19 cellular contexts compared by ENCODE assay signal in genomic region chr6:148723484-148723883, GRCh38. TPM values are rescaled to one million over a fixed set of nuclear protein-coding genes. Genes with fewer than 3 reads are reported as not detected.
DNase-seq lines count a peak whose midpoint lies in the region; TF ChIP-seq lines count a peak whose summit lies in the region.
"Had no signal": no experiment of that assay in that cellular context is flagged by ENCODE, and none has a peak within 500 bp of the region (broad histone marks: within the 10 kb centered on the region; RNA-seq: fewer than 3 reads in every experiment).

No MANE protein-coding gene starts in this region.

- H2BK12ac ChIP-seq in mesenchymal stem cell (ENCODE audit: low read length in 2 of 2): no peak overlapping the region

- no peak overlapping the region for H3K18ac ChIP-seq in mesenchymal stem cell (ENCODE audit: low read depth in 1 of 2, low read length in 2 of 2)

- H3K9ac ChIP-seq in mesenchymal stem cell (ENCODE audit: low read length): no peak overlapping the region

- no peak for TF ChIP-seq POLR2A in Peyer's patch (IDR thresholded peaks at IDR 0.05)
- TF ChIP-seq POLR2A in thyroid gland (IDR thresholded peaks at IDR 0.05): no peak

- no peak overlapping the region for H4K91ac ChIP-seq in mesenchymal stem cell (ENCODE audit: low read length)

- H3K4me2 ChIP-seq in mesenchymal stem cell (ENCODE audit: low read length, poor library complexity, severe bottlenecking): no peak overlapping the region

- no CpG with 5 or more reads among the region's 1 CpG for WGBS in mesenchymal stem cell
- WGBS in thyroid gland, 2 donors: 90 to 91% methylated on average over 1 of the region's 1 CpG

- H3K4me1 ChIP-seq in mesenchymal stem cell (ENCODE audit: control insufficient read depth, insufficient read depth, low read depth, low read length): peaks cover 3% of the 10 kb centered on the region
- H3K4me1 ChIP-seq in Peyer's patch: no peaks in the 10 kb centered on the region
- peaks cover 0 to 7% (median 0%) of the 10 kb centered on the region in 4 donors for H3K4me1 ChIP-seq in tibial artery
- H3K4me1 ChIP-seq in thyroid gland: no peaks in the 10 kb centered on the region
- H3K4me1 ChIP-seq: lower lobe of right lung had no signal

- no peaks in the 10 kb centered on the region for H3K79me1 ChIP-seq in mesenchymal stem cell (replicated peaks; ENCODE audit: low read length, poor library complexity, severe bottlenecking)

- peaks cover 16% of the 10 kb centered on the region for H3K9me3 ChIP-seq in mesenchymal stem cell (ENCODE audit: control insufficient read depth, low read length)
- H3K9me3 ChIP-seq in Peyer's patch: no peaks in the 10 kb centered on the region
- peaks cover 0 to 15% (median 0%) of the 10 kb centered on the region in 3 donors for H3K9me3 ChIP-seq in tibial artery
- H3K9me3 ChIP-seq in thyroid gland: no peaks in the 10 kb centered on the region

- no peak overlapping the region for H2BK5ac ChIP-seq in mesenchymal stem cell (ENCODE audit: low read depth, low read length, poor library complexity, severe bottlenecking)

- intact Hi-C loops in tibial artery (cut with DNase I; ENCODE audit: low total_unique reads): no loop called here
- intact Hi-C loops in thyroid gland (cut with DNase I): no loop called here

- H2AFZ ChIP-seq in mesenchymal stem cell (ENCODE audit: low read depth, low read length): no peak overlapping the region

- H3K36me3 ChIP-seq in mesenchymal stem cell (ENCODE audit: control insufficient read depth in 1 of 2, insufficient read depth in 2 of 2, low read depth in 1 of 2, low read length in 2 of 2) (no peaks in the 10 kb centered on the region), Peyer's patch (no peaks in the 10 kb centered on the region), tibial artery (no peaks in the 10 kb centered on the region), thyroid gland (no peaks in the 10 kb centered on the region)
- H3K36me3 ChIP-seq: lower lobe of right lung had no signal

- H3K27ac ChIP-seq in mesenchymal stem cell (ENCODE audit: low read length, poor library complexity, severe bottlenecking) (no peak overlapping the region), Peyer's patch (no peak overlapping the region), tibial artery (no peak overlapping the region), thyroid gland (no peak overlapping the region)
- H3K27ac ChIP-seq: lower lobe of right lung had no signal

- no peak overlapping the region for H2AK5ac ChIP-seq in mesenchymal stem cell (ENCODE audit: low read length, severe bottlenecking)

- TF ChIP-seq CTCF in cardiac fibroblast (IDR thresholded peaks at IDR 0.05; ENCODE audit: low read depth, low read length) (no peak), Peyer's patch (IDR thresholded peaks at IDR 0.05) (no peak), tibial artery (IDR thresholded peaks at IDR 0.05) (no peak), thyroid gland (IDR thresholded peaks at IDR 0.05) (no peak)

- H3K23ac ChIP-seq in mesenchymal stem cell (ENCODE audit: low read length in 2 of 2): no peak overlapping the region

- H3K4me3 ChIP-seq in cardiac fibroblast (replicated peaks in 1 of 2; ENCODE audit: low read depth in 2 of 2, low read length in 2 of 2): no peak overlapping the region
- no peak overlapping the region for H3K4me3 ChIP-seq in mesenchymal stem cell (ENCODE audit: insufficient read depth in 1 of 2, low read depth in 1 of 2, low read length in 2 of 2)
- no peak overlapping the region for H3K4me3 ChIP-seq in Peyer's patch
- H3K4me3 ChIP-seq in tibial artery: no peak overlapping the region
- H3K4me3 ChIP-seq in thyroid gland (replicated peaks in 1 of 3): no peak overlapping the region
- H3K4me3 ChIP-seq: lower lobe of right lung had no signal

- no peak overlapping the region for H3K4ac ChIP-seq in mesenchymal stem cell (ENCODE audit: low read depth in 1 of 2, low read length in 2 of 2)

- DNase-seq in Daoy (ENCODE audit: low read depth) (peak; percentile 66), M059J (ENCODE audit: low read depth) (peak; percentile 80), cardiac fibroblast (ENCODE audit: low read depth in 2 of 2) (peak; percentile 82 to 92), mesenchymal stem cell (peak; percentile 65), Peyer's patch (no peak), iPS-NIHi11 (ENCODE audit: low spot score) (no peak), tibial artery (no peak), thyroid gland (no peak)
- DNase-seq: activated CD8-positive, alpha-beta T cell treated with anti-CD3 and anti-CD28 coated beads, Interleukin-2, amount 10 ng/mL, durations not matched to agents 7 days and 5 days; activated T-cell treated with anti-CD3 and anti-CD28 coated beads, Interleukin-2, amount 50 U/mL, for 72 hours; C1 segment of cervical spinal cord; H9; immature natural killer cell; Kasumi-1; lower lobe of right lung; NCI-H146; posterior cingulate gyrus; Right ventricle myocardium superior; small intestine had no signal

- H3K14ac ChIP-seq in mesenchymal stem cell (ENCODE audit: low read length in 2 of 2): no peak overlapping the region

- no peak overlapping the region for H2BK15ac ChIP-seq in mesenchymal stem cell (ENCODE audit: low read depth, poor library complexity, severe bottlenecking)

- no peak overlapping the region for H2BK120ac ChIP-seq in mesenchymal stem cell (ENCODE audit: low read depth, low read length)

- H3K27me3 ChIP-seq in mesenchymal stem cell (ENCODE audit: control insufficient read depth in 1 of 2, insufficient read depth in 1 of 2, low read length in 2 of 2) (no peaks in the 10 kb centered on the region), Peyer's patch (no peaks in the 10 kb centered on the region), tibial artery (no peaks in the 10 kb centered on the region), thyroid gland (no peaks in the 10 kb centered on the region)

- H4K8ac ChIP-seq in mesenchymal stem cell (ENCODE audit: low read length): no peak overlapping the region

RNA-seq across cellular contexts. Expression of gene UST, which starts 23.3 kb away (rescaled TPM):
- 12.1 and 13.6 TPM in 2 replicates for total RNA-seq in Daoy (2014; rRNA removed; shearing (Covaris generic))
- total RNA-seq in M059J (2014; rRNA removed; shearing (Covaris generic)): 11.3 and 14.4 TPM in 2 replicates
- polyA plus RNA-seq in mesenchymal stem cell (2013, experiment 1 of 2): 9.2 TPM
- polyA plus RNA-seq in mesenchymal stem cell (2013, experiment 2 of 2): 8.9 TPM
- 10 to 100 TPM in 1 of 4 donors, 1 to 10 TPM in 3; 3.0 to 37.1 (median 4.6) TPM for total RNA-seq in Peyer's patch
- total RNA-seq in thyroid gland: 10 to 100 TPM; 73.4 to 91.2 (median 81.4) TPM

Comparison
In these comparisons a context has a peak if more than half of its experiments do, and no peak if none do; other contexts are left out.
1. DNase-seq: peak in Daoy (single experiment), M059J (single experiment), cardiac fibroblast (2 of 2) and mesenchymal stem cell (single experiment); none in Peyer's patch (0 of 3), iPS-NIHi11 (single experiment), tibial artery (0 of 2) and thyroid gland (0 of 2).